10 cellular contexts compared by ENCODE assay signal in the genomic region with DNA sequence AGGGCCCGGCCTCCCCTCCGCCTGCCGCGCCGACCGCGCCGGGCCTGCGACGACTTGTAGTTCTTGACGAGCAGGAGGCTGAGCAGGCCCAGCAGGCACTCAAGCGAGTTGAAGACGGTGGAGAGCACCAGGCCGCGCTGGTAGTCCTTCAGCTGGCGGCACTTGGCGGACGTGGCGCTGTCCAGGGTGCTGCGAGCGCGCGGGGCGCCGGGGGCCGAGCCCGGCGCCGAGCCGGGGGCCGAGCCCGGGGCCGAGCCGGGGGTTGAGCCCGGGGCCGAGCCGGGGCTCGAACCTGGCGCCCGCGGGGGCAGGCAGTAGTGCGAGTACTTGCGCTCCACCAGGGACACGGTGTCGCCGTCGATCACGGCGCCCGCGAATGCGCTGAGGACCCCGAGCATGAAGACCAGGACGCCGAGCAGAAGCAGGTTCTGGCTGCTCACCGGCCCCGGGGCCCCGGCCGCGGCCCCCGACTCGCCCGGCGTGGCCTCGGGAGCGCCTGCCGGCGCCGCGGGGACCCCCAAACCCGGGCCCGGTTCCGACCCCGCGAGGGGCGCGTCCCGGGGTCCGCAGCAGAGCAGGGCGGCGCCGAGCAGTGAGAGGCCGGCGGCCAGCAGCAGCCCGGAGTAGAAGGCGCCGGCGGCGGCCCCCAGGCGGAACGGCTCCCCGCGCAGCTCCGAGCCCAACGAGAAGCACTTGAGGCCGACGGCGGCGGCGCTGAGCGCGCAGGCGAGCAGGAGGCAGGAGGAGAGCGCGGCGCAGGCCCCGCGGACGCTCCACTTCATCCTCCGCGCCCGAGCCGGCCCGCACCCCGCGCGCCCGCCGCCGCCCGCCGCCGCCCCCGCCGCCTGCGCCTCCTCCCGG. TPM values are rescaled to one million over a fixed set of nuclear protein-coding genes. Genes with fewer than 3 reads are reported as not detected.
DNase-seq lines count a peak whose midpoint lies in the region; ATAC-seq and TF ChIP-seq lines count a peak whose summit lies in the region.
"Had no signal": no experiment of that assay in that cellular context is flagged by ENCODE, and none has a peak within 500 bp of the region (broad histone marks: within the 10 kb centered on the region; RNA-seq: fewer than 3 reads in every experiment).

No MANE protein-coding gene starts in this region.

- no peaks in the 10 kb centered on the region for H3K36me3 Mint-ChIP-seq in type B pancreatic cell
- H3K36me3 Mint-ChIP-seq in effector memory CD8-positive, alpha-beta T cell (ENCODE audit: insufficient read depth): no peaks in the 10 kb centered on the region

- peaks cover 76% of the 10 kb centered on the region for H3K27me3 Mint-ChIP-seq in type B pancreatic cell
- peaks cover 69 to 79% of the 10 kb centered on the region in 2 donors for H3K27me3 Mint-ChIP-seq in effector memory CD8-positive, alpha-beta T cell

- no peak for TF ChIP-seq CTCF in GM20000 (IDR thresholded peaks at IDR 0.05; ENCODE audit: extremely low read depth, missing control alignments)
- TF ChIP-seq CTCF in GM10248 (IDR thresholded peaks at IDR 0.05; ENCODE audit: control extremely low read depth, extremely low read depth, low read depth, missing control alignments): no peak
- no peak for TF ChIP-seq CTCF in type B pancreatic cell (conservative IDR thresholded peaks at IDR 0.05)

- peak; percentile 64 for DNase-seq in AG08395 (ENCODE audit: low spot score)
- peak; percentile 79 for DNase-seq in GM20000 (ENCODE audit: low spot score)
- peak; percentile 72 for DNase-seq in dermis blood vessel endothelial cell
- DNase-seq in left lobe of liver (ENCODE audit: low spot score): peak; percentile 37
- DNase-seq in globus pallidus (ENCODE audit: low spot score): no peak
- no peak for DNase-seq in GM10248 (ENCODE audit: extremely low spot score)
- DNase-seq in type B pancreatic cell (ENCODE audit: extremely low spot score, unreplicated experiment): no peak
- DNase-seq in effector memory CD8-positive, alpha-beta T cell: no peak
- DNase-seq: SW 1271 had no signal

- CTCF ChIA-PET in GM10248 (lab: Yijun Ruan, JAX): no interaction called here

- H3K4me1 Mint-ChIP-seq in type B pancreatic cell (ENCODE audit: unreplicated experiment): peaks cover 10% of the 10 kb centered on the region
- peaks cover 4 to 14% of the 10 kb centered on the region in 2 donors for H3K4me1 Mint-ChIP-seq in effector memory CD8-positive, alpha-beta T cell (ENCODE audit: low read depth in 2 of 2)

- H3K9me3 Mint-ChIP-seq in type B pancreatic cell: no peaks in the 10 kb centered on the region
- H3K9me3 Mint-ChIP-seq in effector memory CD8-positive, alpha-beta T cell: peaks cover 0 to 2% of the 10 kb centered on the region in 2 donors

- no peak overlapping the region for H3K4me3 Mint-ChIP-seq in type B pancreatic cell
- no peak overlapping the region for H3K4me3 Mint-ChIP-seq in effector memory CD8-positive, alpha-beta T cell

- no peak overlapping the region for H3K27ac Mint-ChIP-seq in type B pancreatic cell
- no peak overlapping the region for H3K27ac Mint-ChIP-seq in effector memory CD8-positive, alpha-beta T cell

- no peak for ATAC-seq in left lobe of liver
- no peak for ATAC-seq in effector memory CD8-positive, alpha-beta T cell (replicated peaks)

- POLR2A ChIA-PET in GM10248 (lab: Yijun Ruan, JAX): no interaction called here

RNA-seq across cellular contexts. Expression of gene TMEM271, which starts 0.6 kb away (rescaled TPM):
- total RNA-seq in dermis blood vessel endothelial cell: not detected in 2 replicates
- total RNA-seq in left lobe of liver: not detected
- 0.21 and 0.36 TPM in 2 replicates for total RNA-seq in type B pancreatic cell (ENCODE audit: low replicate concordance)
- total RNA-seq: dermis microvascular lymphatic vessel endothelial cell had no signal

RNA-seq across cellular contexts. Expression of gene PDE6B, which starts 49.9 kb away (rescaled TPM):
- 7.3 and 7.5 TPM in 2 replicates for total RNA-seq in dermis blood vessel endothelial cell
- total RNA-seq in left lobe of liver: 0.83 TPM
- 6.7 and 12.2 TPM in 2 replicates for total RNA-seq in type B pancreatic cell (ENCODE audit: low replicate concordance)

Comparison
In these comparisons a context has a peak if more than half of its experiments do, and no peak if none do; other contexts are left out.
1. DNase-seq: peak in AG08395 (single experiment), GM20000 (single experiment), dermis blood vessel endothelial cell (single experiment) and left lobe of liver (single experiment); none in globus pallidus (single experiment), GM10248 (single experiment), type B pancreatic cell (single experiment) and effector memory CD8-positive, alpha-beta T cell (0 of 3).